ENCODE assay signal across 16 cellular contexts in the genomic region with DNA sequence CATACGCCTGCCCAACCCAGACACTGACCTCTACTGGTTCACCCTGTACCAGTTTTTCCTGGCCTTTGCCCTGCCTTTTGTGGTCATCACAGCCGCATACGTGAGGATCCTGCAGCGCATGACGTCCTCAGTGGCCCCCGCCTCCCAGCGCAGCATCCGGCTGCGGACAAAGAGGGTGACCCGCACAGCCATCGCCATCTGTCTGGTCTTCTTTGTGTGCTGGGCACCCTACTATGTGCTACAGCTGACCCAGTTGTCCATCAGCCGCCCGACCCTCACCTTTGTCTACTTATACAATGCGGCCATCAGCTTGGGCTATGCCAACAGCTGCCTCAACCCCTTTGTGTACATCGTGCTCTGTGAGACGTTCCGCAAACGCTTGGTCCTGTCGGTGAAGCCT. TPM values are rescaled to one million over a fixed set of nuclear protein-coding genes. Genes with fewer than 3 reads are reported as not detected.
DNase-seq lines count a peak whose midpoint lies in the region; FAIRE-seq and TF ChIP-seq lines count a peak whose summit lies in the region.
"Had no signal": no experiment of that assay in that cellular context is flagged by ENCODE, and none has a peak within 500 bp of the region (broad histone marks: within the 10 kb centered on the region; RNA-seq: fewer than 3 reads in every experiment).

No MANE protein-coding gene starts in this region.

- H4K91ac ChIP-seq in H9 (ENCODE audit: insufficient read length, low read depth, low read length) = no peak overlapping the region

- no peak overlapping the region for H2BK15ac ChIP-seq in H9 (ENCODE audit: low read depth, low read length)

- H3K4me3 ChIP-seq in astrocyte (ENCODE audit: insufficient read depth, low read depth, low read length) (no peak overlapping the region), WERI-Rb-1 (ENCODE audit: low read depth, low read length) (no peak overlapping the region)

- H3K9me3 Mint-ChIP-seq in H9 (no peaks in the 10 kb centered on the region), astrocyte (ENCODE audit: unreplicated experiment) (no peaks in the 10 kb centered on the region), neural crest cell (no peaks in the 10 kb centered on the region)
- H3K9me3 Mint-ChIP-seq: CD4-positive, CD25-positive, alpha-beta regulatory T cell had no signal

- H2AFZ ChIP-seq in H9 (ENCODE audit: low read length) = no peak overlapping the region
- H2AFZ ChIP-seq in astrocyte (ENCODE audit: low read depth, low read length) = no peak overlapping the region

- no peak overlapping the region for H3T11ph ChIP-seq in H9 (ENCODE audit: low read length)

- H3K9ac ChIP-seq in H9 (ENCODE audit: extremely low read depth, insufficient read length, low read length) (no peak overlapping the region), astrocyte (ENCODE audit: low read length) (no peak overlapping the region)
- H3K9ac ChIP-seq: KMS-11 had no signal

- no peak overlapping the region for H2BK5ac ChIP-seq in H9 (ENCODE audit: insufficient read length, low read length)

- no peaks in the 10 kb centered on the region for H3K79me2 ChIP-seq in H9 (ENCODE audit: insufficient read depth, low read length)
- H3K79me2 ChIP-seq in astrocyte (ENCODE audit: insufficient read depth, low read length) = no peaks in the 10 kb centered on the region

- no peak overlapping the region for H3K23ac ChIP-seq in H9 (ENCODE audit: insufficient read length, low read depth, low read length)

- no peak overlapping the region for H3K56ac ChIP-seq in H9 (ENCODE audit: insufficient read length, low read depth, low read length)

- no peaks in the 10 kb centered on the region for H3K79me1 ChIP-seq in H9 (ENCODE audit: insufficient read depth, low read depth, low read length, poor library complexity, severe bottlenecking)

- H3K36me3 Mint-ChIP-seq in H9 (ENCODE audit: insufficient read depth in 1 of 3, low read depth in 3 of 3) (peaks cover 0 to 10% (median 6%) of the 10 kb centered on the region in 3 experiments; a peak in 4 of 7 replicates), astrocyte (ENCODE audit: low read depth, unreplicated experiment) (no peaks in the 10 kb centered on the region), neural crest cell (ENCODE audit: low read depth) (no peaks in the 10 kb centered on the region)
- H3K36me3 Mint-ChIP-seq: CD4-positive, CD25-positive, alpha-beta regulatory T cell had no signal

- H3K23me2 ChIP-seq in H9 (ENCODE audit: insufficient read length, low read depth, low read length, poor library complexity, severe bottlenecking) = peaks cover 7% of the 10 kb centered on the region

- H2AK5ac ChIP-seq in H9 (ENCODE audit: insufficient read length, low read length) = no peak overlapping the region

- no peak overlapping the region for H2BK20ac ChIP-seq in H9 (ENCODE audit: low read depth, low read length, poor library complexity, severe bottlenecking)

- FAIRE-seq in astrocyte (lab: Jason Lieb, UNC) = no peak

- H3K18ac ChIP-seq in H9 (ENCODE audit: insufficient read length, low read depth, low read length) = no peak overlapping the region

- H4K20me1 ChIP-seq in H9 (ENCODE audit: control insufficient read depth, insufficient read depth, insufficient read length) (no peaks in the 10 kb centered on the region), astrocyte (ENCODE audit: insufficient read depth, low read length) (no peaks in the 10 kb centered on the region)

- no CpG with 5 or more reads among the region's 19 CpGs for WGBS in H9 (ENCODE audit: extremely low coverage, insufficient read length, low lambda C conversion rate)

- no peak overlapping the region for H4K8ac ChIP-seq in H9 (replicated peaks; ENCODE audit: insufficient read length, low read depth, low read length)

- H3K36me3 ChIP-seq in astrocyte (ENCODE audit: insufficient read depth, low read length) = no peaks in the 10 kb centered on the region
- no peaks in the 10 kb centered on the region for H3K36me3 ChIP-seq in WERI-Rb-1

- no peak overlapping the region; the same call in 1 of the 2 replicates for H3K14ac ChIP-seq in H9 (ENCODE audit: insufficient read depth, low read length)

- H3K4me1 Mint-ChIP-seq in H9 = peaks cover 61 to 65% of the 10 kb centered on the region in 2 experiments
- H3K4me1 Mint-ChIP-seq in astrocyte (ENCODE audit: low read depth, unreplicated experiment) = peaks cover 32% of the 10 kb centered on the region
- H3K4me1 Mint-ChIP-seq in neural crest cell = peaks cover 33% of the 10 kb centered on the region

- H3K27ac Mint-ChIP-seq in H9 = peak overlapping the region in 2 of 3 experiments; percentile 49 to 81; a peak in 3 of 7 replicates
- no peak overlapping the region for H3K27ac Mint-ChIP-seq in astrocyte (ENCODE audit: unreplicated experiment)
- peak overlapping the region; percentile 59 for H3K27ac Mint-ChIP-seq in neural crest cell (ENCODE audit: unreplicated experiment)
- H3K27ac Mint-ChIP-seq: B cell; CD4-positive, CD25-positive, alpha-beta regulatory T cell had no signal

- H3K27ac ChIP-seq in H9 (ENCODE audit: insufficient read length, low read depth, low read length) = no peak overlapping the region
- H3K27ac ChIP-seq in astrocyte (ENCODE audit: low read depth, low read length) = no peak overlapping the region
- no peak overlapping the region for H3K27ac ChIP-seq in WERI-Rb-1
- H3K27ac ChIP-seq: 22Rv1, KMS-11 had no signal

- H3K9me3 ChIP-seq in H9 (ENCODE audit: control insufficient read depth, low read depth, low read length) = no peaks in the 10 kb centered on the region
- H3K9me3 ChIP-seq in astrocyte (ENCODE audit: insufficient read depth, low read depth, low read length) = no peaks in the 10 kb centered on the region
- no peaks in the 10 kb centered on the region for H3K9me3 ChIP-seq in WERI-Rb-1 (ENCODE audit: severe bottlenecking)

- H2BK12ac ChIP-seq in H9 (ENCODE audit: insufficient read length, low read depth, low read length) = no peak overlapping the region

- no peak overlapping the region for H4K5ac ChIP-seq in H9 (ENCODE audit: insufficient read length, low read depth, low read length)

- no peak overlapping the region for H2BK120ac ChIP-seq in H9 (ENCODE audit: low read depth, low read length, poor library complexity, severe bottlenecking)

- H3K27me3 Mint-ChIP-seq in H9 (ENCODE audit: low read depth) (peaks cover 4% of the 10 kb centered on the region; the same call in 1 of the 2 replicates), astrocyte (ENCODE audit: low read depth, unreplicated experiment) (peaks cover 2% of the 10 kb centered on the region), neural crest cell (ENCODE audit: low read depth) (peaks cover 49% of the 10 kb centered on the region)

- no peaks in the 10 kb centered on the region for H3K27me3 ChIP-seq in H9 (ENCODE audit: insufficient read depth, low read length)
- H3K27me3 ChIP-seq in astrocyte (ENCODE audit: insufficient read depth, low read length) = peaks cover 13% of the 10 kb centered on the region
- no peaks in the 10 kb centered on the region for H3K27me3 ChIP-seq in WERI-Rb-1 (ENCODE audit: insufficient read depth, low read depth, severe bottlenecking)

- H3K4me3 Mint-ChIP-seq in H9 = no peak overlapping the region
- peak overlapping the region; percentile 34 for H3K4me3 Mint-ChIP-seq in astrocyte (ENCODE audit: unreplicated experiment)
- H3K4me3 Mint-ChIP-seq in neural crest cell = no peak overlapping the region
- H3K4me3 Mint-ChIP-seq: B cell had no signal

- peak; percentile 8 for DNase-seq in NCI-H748 (lab: John Stamatoyannopoulos, UW; ENCODE audit: unreplicated experiment)
- no peak for DNase-seq in NCI-H748 treated with DMSO at 0.1 percent for 48 hours (lab: John Stamatoyannopoulos, UW)
- no peak for DNase-seq in H9
- no peak for DNase-seq in astrocyte (ENCODE audit: low read depth)
- DNase-seq in neural crest cell (ENCODE audit: low read depth, low spot score) = no peak
- DNase-seq in WERI-Rb-1 = no peak
- no peak for DNase-seq in HT-29 (ENCODE audit: low spot score)
- no peak for DNase-seq in nucleus accumbens (lab: John Stamatoyannopoulos, UW)
- DNase-seq: CD4-positive, CD25-positive, alpha-beta regulatory T cell; NCI-H1048; NCI-H1436 treated with DMSO at 0.1 percent for 48 hours; NCI-H2081; NCI-H510A had no signal

- no peak for TF ChIP-seq CTCF in H9 (conservative IDR thresholded peaks at IDR 0.05)
- TF ChIP-seq CTCF in astrocyte (IDR thresholded peaks at IDR 0.05; ENCODE audit: insufficient read depth, low read depth, low read length) = no peak
- TF ChIP-seq CTCF in neural crest cell (conservative IDR thresholded peaks at IDR 0.05) = no peak
- TF ChIP-seq CTCF in WERI-Rb-1 (IDR thresholded peaks at IDR 0.05; ENCODE audit: low read depth, low read length) = no peak

- H3K4me2 ChIP-seq in H9 (ENCODE audit: insufficient read depth, insufficient read length, low read length) (no peak overlapping the region), astrocyte (ENCODE audit: low read length) (no peak overlapping the region)
- H3K4me2 ChIP-seq: KMS-11 had no signal

- H3K4me1 ChIP-seq in H9 (ENCODE audit: insufficient read depth, low read length) (peaks cover 11% of the 10 kb centered on the region), astrocyte (ENCODE audit: insufficient read depth, low read length) (peaks cover 23% of the 10 kb centered on the region)

- no peak overlapping the region for H3K4ac ChIP-seq in H9 (ENCODE audit: low read depth, low read length)

RNA-seq across cellular contexts. Expression of a gene that starts 2.2 kb away (rescaled TPM):
- total RNA-seq in H9 (2021) (2.8 and 2.9 TPM in 2 replicates), astrocyte (0.96 and 1.8 TPM in 2 replicates), neural crest cell (0.84 and 1.3 TPM in 2 replicates)
- not detected in 2 replicates for total RNA-seq in HT-29 (2014; rRNA removed; shearing (Covaris generic))
- total RNA-seq: B cell; CD4-positive, CD25-positive, alpha-beta regulatory T cell had no signal

RNA-seq across cellular contexts. Expression of a gene that starts 44.9 kb away (rescaled TPM):
- total RNA-seq in H9 (2021) (38.1 and 44.4 TPM in 2 replicates), astrocyte (67.0 and 74.3 TPM in 2 replicates), neural crest cell (45.0 and 52.8 TPM in 2 replicates)
- 23.6 and 26.1 TPM in 2 replicates for total RNA-seq in HT-29 (2014; rRNA removed; shearing (Covaris generic))
